Comparison of ENCODE assay signal across 8 cellular contexts in the genomic region with DNA sequence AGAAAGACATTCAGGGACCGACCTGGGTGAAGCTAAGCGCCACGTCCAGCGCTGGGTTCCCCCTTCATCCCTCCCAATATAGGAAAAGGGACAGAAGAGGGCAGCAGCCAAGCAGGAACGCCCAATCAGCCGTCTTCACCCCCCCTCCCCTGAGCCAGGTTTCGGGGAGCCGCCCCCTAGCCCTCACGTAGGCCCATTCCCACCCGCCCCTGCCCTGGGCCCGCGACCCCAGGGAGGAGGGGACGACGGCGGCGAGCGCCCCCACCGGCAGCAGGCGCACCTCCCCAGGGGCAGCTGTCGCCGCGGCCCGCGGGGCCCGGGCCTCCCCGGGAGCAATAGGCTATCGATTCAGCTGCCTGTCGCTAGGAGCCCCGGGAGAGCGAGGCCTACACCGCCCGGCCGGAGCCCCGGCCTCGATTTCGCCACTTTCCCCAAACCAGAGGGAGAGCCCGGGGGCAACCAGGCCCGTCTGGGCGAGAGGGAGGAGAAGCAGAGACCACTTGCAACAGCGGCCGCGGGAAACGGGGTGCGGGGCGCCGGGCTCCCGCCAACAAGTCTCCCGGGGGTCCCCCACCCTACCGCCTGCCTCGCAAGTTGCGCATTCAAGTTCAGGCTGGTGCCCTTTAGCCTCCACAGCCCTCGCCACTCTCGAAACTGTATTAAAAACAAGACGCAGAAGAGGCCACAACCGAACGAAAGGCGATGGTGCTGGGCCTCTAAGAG. TPM values are rescaled to one million over a fixed set of nuclear protein-coding genes. Genes with fewer than 3 reads are reported as not detected.
DNase-seq lines count a peak whose midpoint lies in the region; ATAC-seq and TF ChIP-seq lines count a peak whose summit lies in the region.

No MANE protein-coding gene starts in this region.

- peaks cover 61% of the 10 kb centered on the region for H3K79me2 ChIP-seq in mammary epithelial cell (ENCODE audit: insufficient read depth, low read length)
- H3K79me2 ChIP-seq in smooth muscle cell (ENCODE audit: low read depth), result peaks cover 57% of the 10 kb centered on the region

- no peaks in the 10 kb centered on the region for H3K27me3 ChIP-seq in mammary epithelial cell (ENCODE audit: insufficient read depth, low read length)
- no peaks in the 10 kb centered on the region for H3K27me3 ChIP-seq in smooth muscle cell (ENCODE audit: low read depth)

- intact Hi-C loops in mammary epithelial cell (cut with micrococcal nuclease), result loop anchor here (5.0 kb wide), 1 partner anchor 311 kb away; no protein-coding TSS in a partner anchor

- CTCF ChIA-PET in mammary epithelial cell (lab: Charles Lee; ENCODE audit: low non-redundant PET), result interaction anchor here (0.6 kb wide), 1 partner anchor 53 kb away, joined by 7 read pairs; no protein-coding TSS in a partner anchor

- H3K4me2 ChIP-seq in mammary epithelial cell (ENCODE audit: insufficient read depth, low read depth, low read length) (peak overlapping the region; percentile 88), smooth muscle cell (peak overlapping the region; percentile 99)

- H3F3A ChIP-seq in smooth muscle cell (ENCODE audit: low read depth), result peaks cover 4% of the 10 kb centered on the region

- H3K27ac ChIP-seq in mammary epithelial cell (ENCODE audit: insufficient read depth, low read depth, low read length) (peak overlapping the region; percentile 74), smooth muscle cell (ENCODE audit: low read depth) (peak overlapping the region; percentile 89)

- ATAC-seq in HG02970 (IDR thresholded peaks at IDR 0.05; ENCODE audit: low FRiP score, unreplicated experiment) (peak; percentile 55), GM21447 (IDR thresholded peaks at IDR 0.05; ENCODE audit: unreplicated experiment) (no peak)

- TF ChIP-seq CTCF in GM12875 (IDR thresholded peaks at IDR 0.05; ENCODE audit: borderline replicate concordance, insufficient read depth, low read depth, low read length), result peak; percentile 78
- TF ChIP-seq CTCF in WI38 (IDR thresholded peaks at IDR 0.05; ENCODE audit: low read depth, low read length), result peak; percentile 39
- TF ChIP-seq CTCF in mammary epithelial cell (conservative IDR thresholded peaks at IDR 0.05 in 1 of 2, IDR thresholded peaks at IDR 0.05 in 1 of 2; ENCODE audit: extremely low read depth in 1 of 2, insufficient read depth in 1 of 2, low read depth in 1 of 2, low read length in 2 of 2), result peak; percentile 21 to 45
- TF ChIP-seq CTCF in smooth muscle cell (IDR thresholded peaks at IDR 0.05; ENCODE audit: borderline replicate concordance, insufficient read depth, poor library complexity, severe bottlenecking), result peak; percentile 68

- no peaks in the 10 kb centered on the region for H3K9me3 ChIP-seq in mammary epithelial cell (replicated peaks; ENCODE audit: insufficient read depth, low read length)
- H3K9me3 ChIP-seq in smooth muscle cell (replicated peaks; ENCODE audit: low read depth), result no peaks in the 10 kb centered on the region

- no TSS peak for BruUV-seq in mammary epithelial cell (replicated peaks; lab: Mats Ljungman, UMichigan)

- DNase-seq in NCI-H2196 (lab: John Stamatoyannopoulos, UW; ENCODE audit: unreplicated experiment) (peak; percentile 65), mammary epithelial cell (peak; percentile 71), iPS-NIHi7 (ENCODE audit: extremely low spot score) (peak; percentile 89), smooth muscle cell (lab: John Stamatoyannopoulos, UW; ENCODE audit: unreplicated experiment) (peak; percentile 57)

- H3K9ac ChIP-seq in mammary epithelial cell (ENCODE audit: insufficient read depth, low read length) (peak overlapping the region; percentile 87), smooth muscle cell (ENCODE audit: low read depth) (peak overlapping the region; percentile 96)

- WGBS in mammary epithelial cell (ENCODE audit: low coverage, missing lambda C conversion rate), result 0% methylated on average over 6 of the region's 57 CpGs
- WGBS in smooth muscle cell (ENCODE audit: low lambda C conversion rate), result under 1% methylated on average over 42 of the region's 57 CpGs

- H3K4me3 ChIP-seq in GM12875 (ENCODE audit: low read depth, low read length) (peak overlapping the region; percentile 79), WI38 (ENCODE audit: low read depth, low read length) (peak overlapping the region; percentile 89), mammary epithelial cell (replicated peaks in 1 of 3; ENCODE audit: insufficient read depth in 1 of 3, low read depth in 2 of 3, low read length in 3 of 3) (peak overlapping the region; percentile 59 to 92 (median 83)), smooth muscle cell (peak overlapping the region; percentile 99)

- peaks cover 30% of the 10 kb centered on the region for H3K4me1 ChIP-seq in mammary epithelial cell (ENCODE audit: insufficient read depth, low read length)
- peaks cover 19% of the 10 kb centered on the region for H3K4me1 ChIP-seq in smooth muscle cell (ENCODE audit: low read depth)

- dilution Hi-C loops in mammary epithelial cell (cut with HindIII; ENCODE audit: low sequenced_read_pairs), result no loop called here

- in situ Hi-C loops in mammary epithelial cell (cut with MboI; ENCODE audit: low sequenced_read_pairs in 2 of 2), result no loop called here

- H3K36me3 ChIP-seq in mammary epithelial cell (ENCODE audit: insufficient read depth, low read length) (peaks cover 7% of the 10 kb centered on the region), smooth muscle cell (ENCODE audit: low read depth) (no peaks in the 10 kb centered on the region)

- peak overlapping the region; percentile 93 for H2AFZ ChIP-seq in mammary epithelial cell (ENCODE audit: low read depth, low read length)
- H2AFZ ChIP-seq in smooth muscle cell (ENCODE audit: low read depth), result peak overlapping the region; percentile 98

- H4K20me1 ChIP-seq in mammary epithelial cell (ENCODE audit: insufficient read depth, low read length) (no peaks in the 10 kb centered on the region), smooth muscle cell (ENCODE audit: low read depth) (peaks cover 43% of the 10 kb centered on the region)

RNA-seq across cellular contexts. Expression of gene DCAF5, which starts 1.3 kb away (rescaled TPM):
- 10 to 100 TPM; 39.6 to 49.2 TPM for total RNA-seq in mammary epithelial cell
- 35.6 TPM for polyA plus RNA-seq in mammary epithelial cell
- 46.7 TPM for polyA minus RNA-seq in mammary epithelial cell
- total RNA-seq in smooth muscle cell, result 22.2 and 23.0 TPM in 2 replicates
- polyA plus RNA-seq in smooth muscle cell, result 45.4 and 47.4 TPM in 2 replicates

RNA-seq across cellular contexts. Expression of gene EXD2, which starts 39.7 kb away (rescaled TPM):
- total RNA-seq in mammary epithelial cell (10 to 100 TPM; 28.8 to 30.2 TPM), smooth muscle cell (12.0 and 29.5 TPM in 2 replicates)
- polyA plus RNA-seq in mammary epithelial cell (16.1 TPM), smooth muscle cell (12.1 and 12.5 TPM in 2 replicates)
- polyA minus RNA-seq in mammary epithelial cell, result 12.2 TPM
